Comparison of ENCODE assay signal across 13 cellular contexts in the genomic region with DNA sequence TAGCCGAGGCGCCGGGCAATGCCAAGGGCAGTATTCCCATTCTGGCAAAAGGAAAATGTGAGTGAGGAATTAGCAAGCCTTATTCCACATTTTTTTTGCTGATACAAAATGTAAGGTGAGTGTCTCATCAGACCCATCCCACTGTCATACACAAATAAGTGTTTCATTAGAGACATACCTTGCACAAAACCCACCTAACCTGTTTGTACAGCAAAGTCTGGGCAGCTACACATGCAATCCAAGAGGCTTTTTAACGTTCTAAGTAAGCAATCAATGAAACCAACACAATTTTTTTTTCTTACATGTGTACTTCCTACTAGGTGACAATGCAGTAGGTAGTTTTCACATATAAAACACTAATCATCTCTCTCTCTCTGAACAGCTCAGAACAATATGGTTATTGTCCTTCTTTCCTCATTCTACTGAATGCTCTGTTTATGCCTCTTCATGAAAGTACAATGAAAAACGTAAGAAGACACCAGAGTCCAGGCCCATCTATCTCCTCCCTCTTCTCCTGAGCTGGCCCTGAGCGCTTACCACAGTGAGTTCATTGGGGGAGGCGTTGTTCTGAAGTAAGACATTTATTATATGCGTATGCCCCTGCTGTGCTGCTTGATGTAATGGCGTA.
DNase-seq lines count a peak whose midpoint lies in the region; ATAC-seq and TF ChIP-seq lines count a peak whose summit lies in the region.
"Had no signal": no experiment of that assay in that cellular context is flagged by ENCODE, and none has a peak within 500 bp of the region (broad histone marks: within the 10 kb centered on the region; RNA-seq: fewer than 3 reads in every experiment).

No MANE protein-coding gene starts in this region.

- 76% methylated on average over 9 of the region's 9 CpGs for WGBS in suprapubic skin

- peak overlapping the region; percentile 58 for H3K27ac ChIP-seq in suprapubic skin

- no peaks in the 10 kb centered on the region for H3K4me1 ChIP-seq in suprapubic skin

- no peak overlapping the region for H3K4me3 ChIP-seq in suprapubic skin

- ATAC-seq in HG03432 (IDR thresholded peaks at IDR 0.05; ENCODE audit: unreplicated experiment) (no peak), HG02588 (IDR thresholded peaks at IDR 0.05; ENCODE audit: unreplicated experiment) (no peak)

- H3K9me3 ChIP-seq in suprapubic skin = no peaks in the 10 kb centered on the region

- no peaks in the 10 kb centered on the region for H3K36me3 ChIP-seq in suprapubic skin

- no peak for TF ChIP-seq POLR2A in suprapubic skin (IDR thresholded peaks at IDR 0.05)

- no peaks in the 10 kb centered on the region for H3K27me3 ChIP-seq in suprapubic skin

- DNase-seq in HT-29 (ENCODE audit: low spot score) = peak; percentile 74
- DNase-seq in NCI-H748 (lab: John Stamatoyannopoulos, UW; ENCODE audit: unreplicated experiment) = peak; percentile 93
- DNase-seq in globus pallidus (ENCODE audit: low spot score) = peak; percentile 60
- DNase-seq in suprapubic skin (ENCODE audit: low spot score in 2 of 2) = no peak
- no peak for DNase-seq in activated CD4-positive, alpha-beta T cell treated with anti-CD3 and anti-CD28 coated beads, Interleukin-2, amount 50 U/mL, for 4 hours
- DNase-seq: activated CD4-positive, CD25-positive, alpha-beta regulatory T cell treated with anti-CD3 and anti-CD28 coated beads, Interleukin-2, amount 50 U/mL, for 72 hours; DMS79 treated with DMSO at 0.1 percent for 48 hours; hippocampal formation; Karpas-422; NCI-H446; SIG-M5 had no signal

- no peak for TF ChIP-seq CTCF in suprapubic skin (IDR thresholded peaks at IDR 0.05)

- no peak for TF ChIP-seq EP300 in suprapubic skin (IDR thresholded peaks at IDR 0.05)

Comparison
In these comparisons a context has a peak if more than half of its experiments do, and no peak if none do; other contexts are left out.
1. DNase-seq: peak in HT-29 (single experiment), NCI-H748 (single experiment) and globus pallidus (single experiment); none in suprapubic skin (0 of 2) and activated CD4-positive, alpha-beta T cell treated with anti-CD3 and anti-CD28 coated beads, Interleukin-2, amount 50 U/mL, for 4 hours (0 of 2).